ENCODE assay signal across 18 cellular contexts in genomic region chr6:126359936-126360537, GRCh38. TPM values are rescaled to one million over a fixed set of nuclear protein-coding genes. Genes with fewer than 3 reads are reported as not detected.
DNase-seq lines count a peak whose midpoint lies in the region; ATAC-seq and TF ChIP-seq lines count a peak whose summit lies in the region.
"Had no signal": no experiment of that assay in that cellular context is flagged by ENCODE, and none has a peak within 500 bp of the region (broad histone marks: within the 10 kb centered on the region; RNA-seq: fewer than 3 reads in every experiment).

No MANE protein-coding gene starts in this region.

- no peak overlapping the region for H3K14ac ChIP-seq in H9 (ENCODE audit: insufficient read depth, low read length)

- H3K4me3 ChIP-seq in HEK293 (ENCODE audit: low read depth, low read length) (no peak overlapping the region), mesendoderm (ENCODE audit: low read length) (no peak overlapping the region), uterus (no peak overlapping the region)
- H3K4me3 ChIP-seq: BLaER1, GM23248 had no signal

- no peak overlapping the region for H4K91ac ChIP-seq in H9 (ENCODE audit: insufficient read length, low read depth, low read length)

- H3K36me3 ChIP-seq in HEK293 (ENCODE audit: control insufficient read depth in 2 of 2, insufficient read depth in 1 of 2, low read length in 2 of 2): peaks cover 0 to 13% of the 10 kb centered on the region in 2 experiments; a peak in 2 of 3 replicates
- H3K36me3 ChIP-seq in mesendoderm (ENCODE audit: control insufficient read depth, insufficient read depth, low read length): no peaks in the 10 kb centered on the region
- H3K36me3 ChIP-seq in uterus: no peaks in the 10 kb centered on the region

- POLR2A ChIA-PET in HEK293 (lab: Yijun Ruan, JAX): no interaction called here

- H2BK120ac ChIP-seq in H9 (ENCODE audit: low read depth, low read length, poor library complexity, severe bottlenecking): no peak overlapping the region
- no peak overlapping the region for H2BK120ac ChIP-seq in mesendoderm (ENCODE audit: low read depth, low read length)

- H3K9me3 ChIP-seq in H9 (ENCODE audit: control insufficient read depth, low read depth, low read length): no peaks in the 10 kb centered on the region
- no peaks in the 10 kb centered on the region for H3K9me3 ChIP-seq in HEK293 (ENCODE audit: control insufficient read depth, insufficient read depth, low read depth, low read length)
- peaks cover 0 to 33% of the 10 kb centered on the region in 2 donors for H3K9me3 ChIP-seq in uterus
- H3K9me3 ChIP-seq: Caco-2 had no signal

- no peak overlapping the region for H3K27ac ChIP-seq in H9 (ENCODE audit: insufficient read length, low read depth, low read length)
- no peak overlapping the region for H3K27ac ChIP-seq in HEK293 (ENCODE audit: extremely low read depth, low read depth, low read length)
- no peak overlapping the region for H3K27ac ChIP-seq in mesendoderm (ENCODE audit: low read depth, low read length)
- no peak overlapping the region for H3K27ac ChIP-seq in uterus
- H3K27ac ChIP-seq: BLaER1, C4-2B, GM23248 had no signal

- no peak overlapping the region for H3K4me3 Mint-ChIP-seq in H9
- H3K4me3 Mint-ChIP-seq: B cell; CD4-positive, CD25-positive, alpha-beta regulatory T cell; CD8-positive, alpha-beta T cell had no signal

- no peak overlapping the region for H2AFZ ChIP-seq in H9 (ENCODE audit: low read length)
- H2AFZ ChIP-seq: GM23248 had no signal

- no peak overlapping the region for H2BK12ac ChIP-seq in H9 (ENCODE audit: insufficient read length, low read depth, low read length)

- H2BK15ac ChIP-seq in H9 (ENCODE audit: low read depth, low read length) (no peak overlapping the region), mesendoderm (replicated peaks; ENCODE audit: low read depth) (no peak overlapping the region)

- H2BK20ac ChIP-seq in H9 (ENCODE audit: low read depth, low read length, poor library complexity, severe bottlenecking): no peak overlapping the region

- H3K4me2 ChIP-seq in H9 (ENCODE audit: insufficient read depth, insufficient read length, low read length) (no peak overlapping the region), mesendoderm (ENCODE audit: low read length) (no peak overlapping the region)
- H3K4me2 ChIP-seq: BLaER1 had no signal

- no peak overlapping the region for H3T11ph ChIP-seq in H9 (ENCODE audit: low read length)

- H3K23me2 ChIP-seq in H9 (ENCODE audit: insufficient read length, low read depth, low read length, poor library complexity, severe bottlenecking): no peaks in the 10 kb centered on the region

- H3K79me2 ChIP-seq in H9 (ENCODE audit: insufficient read depth, low read length) (no peaks in the 10 kb centered on the region), mesendoderm (ENCODE audit: control insufficient read depth, insufficient read depth, low read length) (no peaks in the 10 kb centered on the region)

- H3K36me3 Mint-ChIP-seq in H9 (ENCODE audit: insufficient read depth in 1 of 3, low read depth in 3 of 3): peaks cover 13 to 47% (median 23%) of the 10 kb centered on the region in 3 experiments

- no peak overlapping the region for H3K56ac ChIP-seq in H9 (ENCODE audit: insufficient read length, low read depth, low read length)
- H3K56ac ChIP-seq in mesendoderm (ENCODE audit: low read length): no peak overlapping the region

- no peak overlapping the region for H3K23ac ChIP-seq in H9 (ENCODE audit: insufficient read length, low read depth, low read length)
- no peak overlapping the region for H3K23ac ChIP-seq in mesendoderm (ENCODE audit: low read length)

- ATAC-seq in HG02588 (IDR thresholded peaks at IDR 0.05; ENCODE audit: unreplicated experiment) (no peak), GM21381 (IDR thresholded peaks at IDR 0.05; ENCODE audit: unreplicated experiment) (no peak)
- ATAC-seq: CD8-positive, alpha-beta T cell had no signal

- peak overlapping the region in 2 of 3 experiments; percentile 25 to 78; a peak in 2 of 7 replicates for H3K27ac Mint-ChIP-seq in H9
- H3K27ac Mint-ChIP-seq: B cell; CD4-positive, CD25-positive, alpha-beta regulatory T cell; CD8-positive, alpha-beta T cell had no signal

- H4K5ac ChIP-seq in H9 (ENCODE audit: insufficient read length, low read depth, low read length) (no peak overlapping the region), mesendoderm (ENCODE audit: low read length) (no peak overlapping the region)

- H2BK5ac ChIP-seq in H9 (ENCODE audit: insufficient read length, low read length) (no peak overlapping the region), mesendoderm (ENCODE audit: low read length) (no peak overlapping the region)

- H3K4ac ChIP-seq in H9 (ENCODE audit: low read depth, low read length) (no peak overlapping the region), mesendoderm (ENCODE audit: low read depth, low read length) (no peak overlapping the region)

- no CpG with 5 or more reads among the region's 1 CpG for WGBS in H9 (ENCODE audit: extremely low coverage, insufficient read length, low lambda C conversion rate)
- no CpG with 5 or more reads among the region's 1 CpG for WGBS in mesendoderm (ENCODE audit: extremely low coverage, insufficient coverage, low lambda C conversion rate)

- no peak for TF ChIP-seq CTCF in H9 (conservative IDR thresholded peaks at IDR 0.05)
- TF ChIP-seq CTCF in HEK293 (tag by site-specific recombination; IDR thresholded peaks at IDR 0.05): no peak
- TF ChIP-seq CTCF in uterus (IDR thresholded peaks at IDR 0.05): no peak

- DNase-seq in H9: no peak
- DNase-seq in mesendoderm: peak; percentile 20
- no peak for DNase-seq in uterus
- DNase-seq: Caco-2; CD4-positive, CD25-positive, alpha-beta regulatory T cell; CD8-positive, alpha-beta T cell; DMS153; DND-41; EL; GDM1; GM23248; H7 had no signal

- no peak overlapping the region for H2AK5ac ChIP-seq in H9 (ENCODE audit: insufficient read length, low read length)
- no peak overlapping the region for H2AK5ac ChIP-seq in mesendoderm (ENCODE audit: low read length)

- peaks cover 17 to 20% of the 10 kb centered on the region in 2 experiments for H3K4me1 Mint-ChIP-seq in H9
- H3K4me1 Mint-ChIP-seq: B cell; CD4-positive, CD25-positive, alpha-beta regulatory T cell had no signal

- H3K18ac ChIP-seq in H9 (ENCODE audit: insufficient read length, low read depth, low read length): no peak overlapping the region
- no peak overlapping the region for H3K18ac ChIP-seq in mesendoderm (ENCODE audit: low read length)

- TF ChIP-seq POLR2A in uterus (IDR thresholded peaks at IDR 0.05): no peak

- H3K9ac ChIP-seq in H9 (ENCODE audit: extremely low read depth, insufficient read length, low read length): no peak overlapping the region
- H3K9ac ChIP-seq in mesendoderm (ENCODE audit: low read length): no peak overlapping the region
- H3K9ac ChIP-seq: BLaER1, GM23248 had no signal

- intact Hi-C loops in uterus (cut with DNase I; ENCODE audit: low total_unique reads): no loop called here

- H4K8ac ChIP-seq in H9 (replicated peaks; ENCODE audit: insufficient read length, low read depth, low read length) (no peak overlapping the region), mesendoderm (ENCODE audit: low read depth, low read length) (no peak overlapping the region)

- no peaks in the 10 kb centered on the region for H3K79me1 ChIP-seq in H9 (ENCODE audit: insufficient read depth, low read depth, low read length, poor library complexity, severe bottlenecking)
- peaks cover 2% of the 10 kb centered on the region for H3K79me1 ChIP-seq in mesendoderm (ENCODE audit: low read length)

- peaks cover 8 to 14% of the 10 kb centered on the region in 2 experiments; a peak in 4 of 5 replicates for H3K9me3 Mint-ChIP-seq in H9

- no peaks in the 10 kb centered on the region for H3K27me3 Mint-ChIP-seq in H9 (ENCODE audit: low read depth)
- H3K27me3 Mint-ChIP-seq: B cell; CD4-positive, CD25-positive, alpha-beta regulatory T cell had no signal

- CTCF ChIA-PET in HEK293 (lab: Yijun Ruan, JAX): interaction anchor here (0.6 to 3.8 kb wide), 19 partner anchors 8 to 1954 kb away, joined by 3 to 20 read pairs (median 4); partner anchors contain the start of gene CENPW

- no peaks in the 10 kb centered on the region for H3K4me1 ChIP-seq in H9 (ENCODE audit: insufficient read depth, low read length)
- H3K4me1 ChIP-seq in HEK293 (ENCODE audit: control insufficient read depth, insufficient read depth, low read length): no peaks in the 10 kb centered on the region
- no peaks in the 10 kb centered on the region for H3K4me1 ChIP-seq in mesendoderm (ENCODE audit: control insufficient read depth, low read depth, low read length)
- H3K4me1 ChIP-seq in uterus: no peaks in the 10 kb centered on the region
- H3K4me1 ChIP-seq: BLaER1, Caco-2 had no signal

- no peaks in the 10 kb centered on the region for H3K27me3 ChIP-seq in H9 (ENCODE audit: insufficient read depth, low read length)
- no peaks in the 10 kb centered on the region for H3K27me3 ChIP-seq in mesendoderm (ENCODE audit: insufficient read depth, low read length, poor library complexity)
- H3K27me3 ChIP-seq in uterus: no peaks in the 10 kb centered on the region
- H3K27me3 ChIP-seq: BLaER1 had no signal

- no peaks in the 10 kb centered on the region for H4K20me1 ChIP-seq in H9 (ENCODE audit: control insufficient read depth, insufficient read depth, insufficient read length)
- H4K20me1 ChIP-seq: BLaER1 had no signal

TF ChIP-seq in HEK293, 187 proteins besides CTCF, POLR2A, EP300 and RAD21 (continues in another document):
- TF ChIP-seq ZNF423 (tag by site-specific recombination; IDR thresholded peaks at IDR 0.05): no peak
- no peak for TF ChIP-seq ZNF792 (tag by site-specific recombination; IDR thresholded peaks at IDR 0.05)
- TF ChIP-seq ZBTB6 (tag by site-specific recombination; IDR thresholded peaks at IDR 0.05): no peak
- no peak for TF ChIP-seq MEIS1 (CRISPR knock-in tag; IDR thresholded peaks at IDR 0.05; ENCODE audit: borderline replicate concordance)
- no peak for TF ChIP-seq ZNF394 (tag by site-specific recombination; IDR thresholded peaks at IDR 0.05; ENCODE audit: borderline replicate concordance)
- peak; percentile 73 for TF ChIP-seq ZNF211 (tag by site-specific recombination; IDR thresholded peaks at IDR 0.05; ENCODE audit: low read depth)
- no peak for TF ChIP-seq SP2 (tag by site-specific recombination; IDR thresholded peaks at IDR 0.05)
- no peak for TF ChIP-seq ZNF146 (tag by site-specific recombination; IDR thresholded peaks at IDR 0.05)

RNA-seq across cellular contexts. Expression of gene CENPW, which starts 20.1 kb away (rescaled TPM):
- total RNA-seq in H9 (2021) (82.3 and 88.2 TPM in 2 replicates), uterus (10 to 100 TPM in 2 of 4 donors, not detected in 2; 12.2 to 13.4 TPM)
- polyA plus RNA-seq in mesendoderm (2013, experiment 1 of 2): 146 TPM
- polyA plus RNA-seq in mesendoderm (2013, experiment 2 of 2): 150 TPM
